22 cellular contexts compared by ENCODE assay signal in the genomic region with DNA sequence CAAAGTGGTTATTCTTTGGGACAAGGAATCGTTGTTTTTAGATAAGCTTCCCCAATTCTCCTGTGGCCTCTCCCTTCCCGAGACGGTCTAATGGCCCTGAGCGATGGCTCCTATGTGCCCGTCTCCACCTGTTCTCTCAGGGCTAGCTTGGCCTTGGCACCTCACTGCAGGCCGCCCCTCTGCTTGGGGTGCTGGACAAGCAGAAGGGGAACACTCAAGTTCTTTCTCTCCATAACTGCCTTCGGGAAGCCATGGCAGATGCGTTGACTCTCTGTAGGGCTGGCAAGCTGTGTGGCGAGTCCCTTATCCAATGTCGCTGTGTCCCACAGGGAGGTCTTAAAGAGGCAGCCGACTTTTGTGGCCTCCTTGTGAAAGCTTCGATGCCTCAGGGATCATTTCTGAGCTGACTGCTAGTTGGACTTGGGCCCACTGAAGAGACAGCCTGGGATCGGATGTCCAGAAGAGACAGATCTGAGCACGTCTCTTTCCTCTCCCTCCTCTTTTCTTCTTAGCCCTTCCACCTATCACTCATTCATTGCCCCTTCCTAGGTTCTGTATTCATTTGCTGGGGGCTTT.
DNase-seq lines count a peak whose midpoint lies in the region; ATAC-seq and TF ChIP-seq lines count a peak whose summit lies in the region.
"Had no signal": no experiment of that assay in that cellular context is flagged by ENCODE, and none has a peak within 500 bp of the region (broad histone marks: within the 10 kb centered on the region; RNA-seq: fewer than 3 reads in every experiment).

No MANE protein-coding gene starts in this region.

- H3K4me1 Mint-ChIP-seq in T-helper 17 cell = peaks cover 23% of the 10 kb centered on the region
- peaks cover 20% of the 10 kb centered on the region for H3K4me1 Mint-ChIP-seq in neural progenitor cell

- no peaks in the 10 kb centered on the region for H4K20me1 ChIP-seq in neural progenitor cell (ENCODE audit: low read depth)

- ATAC-seq in heart left ventricle = no peak
- ATAC-seq in T-helper 17 cell = no peak
- ATAC-seq in upper lobe of left lung (ENCODE audit: low FRiP score in 2 of 2) = no peak
- ATAC-seq in GM18861 (IDR thresholded peaks at IDR 0.05; ENCODE audit: unreplicated experiment) = no peak

- intact Hi-C loops in heart left ventricle (cut with DNase I) = loop anchor here in 4 of 10 donors (10.0 kb wide), 3 partner anchors 63 to 137 kb away; no protein-coding TSS in a partner anchor

- H3K27ac ChIP-seq in heart left ventricle (peak overlapping the region in 9 of 12 donors; percentile 5 to 63 (median 43)), right atrium auricular region (peak overlapping the region in 1 of 2 donors; percentile 18), neural progenitor cell (no peak overlapping the region), upper lobe of left lung (peak overlapping the region; percentile 3 to 59 (median 49))
- H3K27ac ChIP-seq: GM23248, SJSA1 had no signal

- TF ChIP-seq POLR2A in heart left ventricle (IDR thresholded peaks at IDR 0.05) (no peak), upper lobe of left lung (IDR thresholded peaks at IDR 0.05) (no peak)

- no peaks in the 10 kb centered on the region for H3K79me2 ChIP-seq in neural progenitor cell (ENCODE audit: low read depth)

- TF ChIP-seq CTCF in heart left ventricle (IDR thresholded peaks at IDR 0.05) = no peak
- TF ChIP-seq CTCF in right atrium auricular region (IDR thresholded peaks at IDR 0.05) = no peak
- TF ChIP-seq CTCF in neural progenitor cell (IDR thresholded peaks at IDR 0.05) = no peak
- no peak for TF ChIP-seq CTCF in upper lobe of left lung (IDR thresholded peaks at IDR 0.05)

- H3K9me3 ChIP-seq in heart left ventricle (no peaks in the 10 kb centered on the region), right atrium auricular region (no peaks in the 10 kb centered on the region), T-helper 17 cell (ENCODE audit: control insufficient read depth, low read length, poor library complexity, severe bottlenecking) (no peaks in the 10 kb centered on the region), neural progenitor cell (ENCODE audit: low read depth) (no peaks in the 10 kb centered on the region), upper lobe of left lung (no peaks in the 10 kb centered on the region)
- H3K9me3 ChIP-seq: BE2C, HAP-1, Peyer's patch, SJSA1 had no signal

- no peak overlapping the region for H3K4me2 ChIP-seq in neural progenitor cell

- no peak overlapping the region for H3K4me3 Mint-ChIP-seq in T-helper 17 cell
- no peak overlapping the region for H3K4me3 Mint-ChIP-seq in neural progenitor cell

- H3K36me3 Mint-ChIP-seq in T-helper 17 cell (ENCODE audit: low read depth) (peaks cover 4% of the 10 kb centered on the region), neural progenitor cell (peaks cover 5% of the 10 kb centered on the region)

- H3K27me3 Mint-ChIP-seq in T-helper 17 cell (no peaks in the 10 kb centered on the region), neural progenitor cell (ENCODE audit: insufficient read depth, low read depth) (peaks cover 14% of the 10 kb centered on the region)
- H3K27me3 Mint-ChIP-seq: CD4-positive, CD25-positive, alpha-beta regulatory T cell had no signal

- H3K9me3 Mint-ChIP-seq in neural progenitor cell = peaks cover 8% of the 10 kb centered on the region

- 66 to 81% (median 78%) methylated on average over 14 of the region's 14 CpGs for WGBS in heart left ventricle, 4 donors
- 74 to 83% methylated on average over 14 of the region's 14 CpGs for WGBS in upper lobe of left lung, 2 donors

- no peaks in the 10 kb centered on the region for H3K27me3 ChIP-seq in heart left ventricle
- no peaks in the 10 kb centered on the region for H3K27me3 ChIP-seq in right atrium auricular region
- H3K27me3 ChIP-seq in neural progenitor cell = no peaks in the 10 kb centered on the region
- no peaks in the 10 kb centered on the region for H3K27me3 ChIP-seq in upper lobe of left lung
- H3K27me3 ChIP-seq: BE2C, Peyer's patch, SJSA1 had no signal

- H3K36me3 ChIP-seq in heart left ventricle (no peaks in the 10 kb centered on the region), right atrium auricular region (no peaks in the 10 kb centered on the region), neural progenitor cell (no peaks in the 10 kb centered on the region), upper lobe of left lung (no peaks in the 10 kb centered on the region)
- H3K36me3 ChIP-seq: BE2C, HAP-1, Peyer's patch had no signal

- H3K9ac ChIP-seq in neural progenitor cell = no peak overlapping the region
- H3K9ac ChIP-seq: GM23248 had no signal

- peak in 3 of 5 donors; percentile 40 to 64 (median 51) for DNase-seq in heart left ventricle
- no peak for DNase-seq in right atrium auricular region (ENCODE audit: low spot score)
- no peak for DNase-seq in T-helper 17 cell
- no peak for DNase-seq in neural progenitor cell (ENCODE audit: low spot score)
- DNase-seq in upper lobe of left lung = no peak
- no peak for DNase-seq in NCI-H748 (lab: John Stamatoyannopoulos, UW; ENCODE audit: unreplicated experiment)
- DNase-seq: BE2C; CD4-positive, CD25-positive, alpha-beta regulatory T cell; EL; GF-D8; GM23248; IMR-90; NCI-H1105; NCI-H146; NCI-H2029 treated with DMSO at 0.1 percent for 48 hours; NCI-H226; NCI-H510A treated with DMSO at 0.1 percent for 48 hours; NCI-H774; Peyer's patch had no signal

- H3K27ac Mint-ChIP-seq in T-helper 17 cell (peak overlapping the region; percentile 51), neural progenitor cell (peak overlapping the region; percentile 92)

- no peaks in the 10 kb centered on the region for H3F3A ChIP-seq in neural progenitor cell (ENCODE audit: low read depth)

- H2AFZ ChIP-seq in neural progenitor cell (replicated peaks) = no peak overlapping the region
- H2AFZ ChIP-seq: GM23248 had no signal

- peaks cover 10 to 90% (median 55%) of the 10 kb centered on the region in 12 donors for H3K4me1 ChIP-seq in heart left ventricle
- H3K4me1 ChIP-seq in right atrium auricular region = peaks cover 0 to 67% of the 10 kb centered on the region in 2 donors
- peaks cover 8% of the 10 kb centered on the region for H3K4me1 ChIP-seq in neural progenitor cell
- peaks cover 42 to 64% (median 57%) of the 10 kb centered on the region in 4 donors for H3K4me1 ChIP-seq in upper lobe of left lung
- H3K4me1 ChIP-seq: HAP-1 had no signal

- H3K4me3 ChIP-seq in heart left ventricle = no peak overlapping the region
- H3K4me3 ChIP-seq in right atrium auricular region = no peak overlapping the region
- no peak overlapping the region for H3K4me3 ChIP-seq in neural progenitor cell
- H3K4me3 ChIP-seq in upper lobe of left lung = no peak overlapping the region
- H3K4me3 ChIP-seq: GM23248, HAP-1, Peyer's patch, SJSA1 had no signal

- no peak for TF ChIP-seq EP300 in upper lobe of left lung (IDR thresholded peaks at IDR 0.05)

Comparison
In these comparisons a context has a peak if more than half of its experiments do, and no peak if none do; other contexts are left out.
1. DNase-seq: peak in heart left ventricle (3 of 5); none in right atrium auricular region (single experiment), T-helper 17 cell (0 of 3), neural progenitor cell (single experiment), upper lobe of left lung (0 of 2) and NCI-H748 (single experiment).